In genomic region chr10:32141018-32141807, GRCh38 we compare ENCODE assay signal across 14 cellular contexts.
A peak's percentile ranks its signal among the peaks of the same experiment; 100 is the strongest.
DNase-seq lines count a peak whose midpoint lies in the region; ATAC-seq and TF ChIP-seq lines count a peak whose summit lies in the region.
"Had no signal": no experiment of that assay in that cellular context is flagged by ENCODE, and none has a peak within 500 bp of the region (broad histone marks: within the 10 kb centered on the region; RNA-seq: fewer than 3 reads in every experiment).

No MANE protein-coding gene starts in this region.

- 76 to 82% methylated on average over 12 of the region's 12 CpGs for WGBS in body of pancreas, 2 donors
- 55 to 56% (median 56%) methylated on average over 12 of the region's 12 CpGs for WGBS in heart left ventricle, 4 donors

- ATAC-seq in body of pancreas (peak; percentile 87), heart left ventricle (peak in 3 of 4 donors; percentile 40 to 78 (median 72))
- ATAC-seq: activated CD8-positive, alpha-beta T cell treated with anti-CD3 and anti-CD28 coated beads for 36 hours had no signal

- H3K36me3 Mint-ChIP-seq in Calu3 (ENCODE audit: insufficient read depth, unreplicated experiment) (peaks cover 6% of the 10 kb centered on the region), neural progenitor cell (no peaks in the 10 kb centered on the region)
- H3K36me3 Mint-ChIP-seq in activated CD4-positive, alpha-beta T cell treated with anti-CD3 and anti-CD28 coated beads, Interleukin-2, amount 10 ng/mL, durations not matched to agents 7 days and 5 days (ENCODE audit: low read depth), result no peaks in the 10 kb centered on the region

- H3K27me3 Mint-ChIP-seq in Calu3 (ENCODE audit: unreplicated experiment), result no peaks in the 10 kb centered on the region
- peaks cover 4% of the 10 kb centered on the region for H3K27me3 Mint-ChIP-seq in neural progenitor cell (ENCODE audit: insufficient read depth, low read depth)
- H3K27me3 Mint-ChIP-seq in activated CD4-positive, alpha-beta T cell treated with anti-CD3 and anti-CD28 coated beads, Interleukin-2, amount 10 ng/mL, durations not matched to agents 7 days and 5 days, result no peaks in the 10 kb centered on the region
- H3K27me3 Mint-ChIP-seq: activated CD8-positive, alpha-beta T cell treated with anti-CD3 and anti-CD28 coated beads for 36 hours had no signal

- no peaks in the 10 kb centered on the region for H3K27me3 ChIP-seq in body of pancreas
- no peaks in the 10 kb centered on the region for H3K27me3 ChIP-seq in heart left ventricle
- H3K27me3 ChIP-seq in neural progenitor cell, result no peaks in the 10 kb centered on the region

- no peaks in the 10 kb centered on the region for H4K20me1 ChIP-seq in neural progenitor cell (ENCODE audit: low read depth)

- no peak overlapping the region for H3K4me2 ChIP-seq in neural progenitor cell

- H3K9me3 ChIP-seq in body of pancreas (no peaks in the 10 kb centered on the region), heart left ventricle (no peaks in the 10 kb centered on the region), neural progenitor cell (ENCODE audit: low read depth) (no peaks in the 10 kb centered on the region)

- peak in 1 of 3 donors; percentile 14 for TF ChIP-seq POLR2A in body of pancreas (IDR thresholded peaks at IDR 0.05)
- TF ChIP-seq POLR2A in heart left ventricle (IDR thresholded peaks at IDR 0.05), result no peak

- H3K36me3 ChIP-seq in body of pancreas (replicated peaks in 1 of 2; ENCODE audit: insufficient read depth in 1 of 2, low read depth in 2 of 2) (no peaks in the 10 kb centered on the region), heart left ventricle (no peaks in the 10 kb centered on the region), neural progenitor cell (no peaks in the 10 kb centered on the region)

- CTCF ChIA-PET in Calu3 (lab: Charles Lee), result no interaction called here
- CTCF ChIA-PET in activated CD4-positive, alpha-beta T cell treated with anti-CD3 and anti-CD28 coated beads, Interleukin-2, amount 10 ng/mL, durations not matched to agents 7 days and 5 days (lab: Charles Lee), result interaction anchor here (2.0 kb wide), 1 partner anchor 9 kb away, joined by 8 read pairs; no protein-coding TSS in a partner anchor

- no peak for TF ChIP-seq CTCF in Calu3 (IDR thresholded peaks at IDR 0.05; ENCODE audit: unreplicated experiment)
- no peak for TF ChIP-seq CTCF in body of pancreas (IDR thresholded peaks at IDR 0.05)
- no peak for TF ChIP-seq CTCF in heart left ventricle (IDR thresholded peaks at IDR 0.05)
- TF ChIP-seq CTCF in neural progenitor cell (IDR thresholded peaks at IDR 0.05), result no peak

- POLR2A ChIA-PET in activated CD4-positive, alpha-beta T cell treated with anti-CD3 and anti-CD28 coated beads, Interleukin-2, amount 10 ng/mL, durations not matched to agents 7 days and 5 days (lab: Charles Lee), result no interaction called here

- H2AFZ ChIP-seq in neural progenitor cell (replicated peaks), result no peak overlapping the region

- H3K9me3 Mint-ChIP-seq in Calu3 (ENCODE audit: low read depth, unreplicated experiment) (no peaks in the 10 kb centered on the region), neural progenitor cell (no peaks in the 10 kb centered on the region)
- H3K9me3 Mint-ChIP-seq in activated CD4-positive, alpha-beta T cell treated with anti-CD3 and anti-CD28 coated beads, Interleukin-2, amount 10 ng/mL, durations not matched to agents 7 days and 5 days, result no peaks in the 10 kb centered on the region
- H3K9me3 Mint-ChIP-seq: activated CD8-positive, alpha-beta T cell treated with anti-CD3 and anti-CD28 coated beads for 36 hours had no signal

- peaks cover 18% of the 10 kb centered on the region for H3K4me1 Mint-ChIP-seq in Calu3 (ENCODE audit: low read depth, unreplicated experiment)
- H3K4me1 Mint-ChIP-seq in neural progenitor cell, result no peaks in the 10 kb centered on the region
- H3K4me1 Mint-ChIP-seq in activated CD4-positive, alpha-beta T cell treated with anti-CD3 and anti-CD28 coated beads, Interleukin-2, amount 10 ng/mL, durations not matched to agents 7 days and 5 days, result peaks cover 7% of the 10 kb centered on the region

- peaks cover 22% of the 10 kb centered on the region for H3K4me1 ChIP-seq in body of pancreas
- H3K4me1 ChIP-seq in heart left ventricle, result peaks cover 0 to 40% (median 19%) of the 10 kb centered on the region in 12 donors
- peaks cover 7% of the 10 kb centered on the region for H3K4me1 ChIP-seq in neural progenitor cell

- no peak overlapping the region for H3K27ac Mint-ChIP-seq in Calu3 (ENCODE audit: unreplicated experiment)
- peak overlapping the region; percentile 37 for H3K27ac Mint-ChIP-seq in neural progenitor cell
- no peak overlapping the region for H3K27ac Mint-ChIP-seq in activated CD4-positive, alpha-beta T cell treated with anti-CD3 and anti-CD28 coated beads, Interleukin-2, amount 10 ng/mL, durations not matched to agents 7 days and 5 days
- H3K27ac Mint-ChIP-seq: activated CD8-positive, alpha-beta T cell treated with anti-CD3 and anti-CD28 coated beads for 36 hours had no signal

- DNase-seq in Calu3 (peak; percentile 24), body of pancreas (peak; percentile 35 to 76 (median 42)), heart left ventricle (peak in 3 of 5 donors; percentile 28 to 48 (median 29)), neural progenitor cell (ENCODE audit: low spot score) (no peak), HuH-7 (ENCODE audit: low spot score) (no peak), GOT3 (lab: John Stamatoyannopoulos, UW) (no peak)
- DNase-seq in activated CD4-positive, alpha-beta T cell treated with anti-CD3 and anti-CD28 coated beads, Interleukin-2, amount 10 ng/mL, durations not matched to agents 7 days and 5 days, result no peak
- no peak for DNase-seq in central memory CD4-positive, alpha-beta T cell
- DNase-seq: activated CD8-positive, alpha-beta T cell treated with anti-CD3 and anti-CD28 coated beads for 36 hours; caudate nucleus; erythroblast; NCI-H345; occipital lobe; T-helper 2 cell had no signal

- H3F3A ChIP-seq in neural progenitor cell (ENCODE audit: low read depth), result no peaks in the 10 kb centered on the region

- intact Hi-C loops in Calu3 (cut with micrococcal nuclease; ENCODE audit: unreplicated experiment), result loop anchor here (10.0 kb wide), 1 partner anchor 64 kb away; no protein-coding TSS in a partner anchor
- intact Hi-C loops in body of pancreas (cut with DNase I), result no loop called here
- intact Hi-C loops in heart left ventricle (cut with DNase I), result loop anchor here in 4 of 10 donors (5.0 to 10.0 kb wide), 2 partner anchors 84 to 86 kb away; partner anchors contain the start of gene KIF5B (in 4 of the 4)

- H3K4me3 ChIP-seq in body of pancreas, result no peak overlapping the region
- peak overlapping the region in 1 of 12 donors; percentile 6 for H3K4me3 ChIP-seq in heart left ventricle
- H3K4me3 ChIP-seq in neural progenitor cell, result no peak overlapping the region

- no peak overlapping the region for H3K9ac ChIP-seq in neural progenitor cell

- no peaks in the 10 kb centered on the region for H3K79me2 ChIP-seq in neural progenitor cell (ENCODE audit: low read depth)

- H3K4me3 Mint-ChIP-seq in Calu3 (ENCODE audit: low read depth, unreplicated experiment), result no peak overlapping the region
- H3K4me3 Mint-ChIP-seq in neural progenitor cell, result no peak overlapping the region
- H3K4me3 Mint-ChIP-seq in activated CD4-positive, alpha-beta T cell treated with anti-CD3 and anti-CD28 coated beads, Interleukin-2, amount 10 ng/mL, durations not matched to agents 7 days and 5 days, result no peak overlapping the region
- H3K4me3 Mint-ChIP-seq: activated CD8-positive, alpha-beta T cell treated with anti-CD3 and anti-CD28 coated beads for 36 hours had no signal

- H3K27ac ChIP-seq in body of pancreas, result peak overlapping the region; percentile 24 to 74 (median 58)
- peak overlapping the region; percentile 40 to 92 (median 70) for H3K27ac ChIP-seq in heart left ventricle
- H3K27ac ChIP-seq in neural progenitor cell, result no peak overlapping the region

- BruUV-seq in Calu3 (replicated peaks; lab: Mats Ljungman, UMichigan), result no TSS peak

Comparison
In these comparisons a context has a peak if more than half of its experiments do, and no peak if none do; other contexts are left out.
1. DNase-seq: peak in Calu3 (single experiment), body of pancreas (4 of 4) and heart left ventricle (3 of 5); none in neural progenitor cell (single experiment), activated CD4-positive, alpha-beta T cell treated with anti-CD3 and anti-CD28 coated beads, Interleukin-2, amount 10 ng/mL, durations not matched to agents 7 days and 5 days (single experiment), central memory CD4-positive, alpha-beta T cell (single experiment), HuH-7 (single experiment) and GOT3 (single experiment).